In genomic region chr6:31466466-31466865, GRCh38 we compare ENCODE assay signal across 1 cellular context.
TF ChIP-seq lines count a peak whose summit lies in the region.

No MANE protein-coding gene starts in this region.

TF ChIP-seq in GM12878, 131 proteins besides CTCF, POLR2A, EP300 and RAD21:
- TF ChIP-seq KLF5 (IDR thresholded peaks at IDR 0.05; ENCODE audit: partially characterized antibody): no peak
- TF ChIP-seq NFYA (IDR thresholded peaks at IDR 0.05; ENCODE audit: borderline replicate concordance, low read depth, low read length): no peak
- TF ChIP-seq CREB1 (IDR thresholded peaks at IDR 0.05; ENCODE audit: low read depth): no peak
- TF ChIP-seq ZBTB4 (CRISPR knock-in tag; IDR thresholded peaks at IDR 0.05): no peak
- no peak for TF ChIP-seq TCF7 (IDR thresholded peaks at IDR 0.05; ENCODE audit: borderline replicate concordance)
- TF ChIP-seq CEBPB (IDR thresholded peaks at IDR 0.05; ENCODE audit: borderline replicate concordance in 1 of 2, low read depth in 2 of 2, low read length in 2 of 2): no peak
- TF ChIP-seq POU2F2 (IDR thresholded peaks at IDR 0.05; ENCODE audit: borderline replicate concordance, low read depth, low read length): no peak
- TF ChIP-seq HSF1 (IDR thresholded peaks at IDR 0.05; ENCODE audit: low read depth, low read length): no peak
- TF ChIP-seq ZNF207 (IDR thresholded peaks at IDR 0.05; ENCODE audit: borderline replicate concordance): no peak
- TF ChIP-seq IRF4 (IDR thresholded peaks at IDR 0.05; ENCODE audit: low read depth, low read length): no peak
- no peak for TF ChIP-seq PAX8 (IDR thresholded peaks at IDR 0.05)
- no peak for TF ChIP-seq E4F1 (IDR thresholded peaks at IDR 0.05; ENCODE audit: borderline replicate concordance, partially characterized antibody)
- TF ChIP-seq ELK1 (IDR thresholded peaks at IDR 0.05; ENCODE audit: low read depth, low read length): no peak
- no peak for TF ChIP-seq SP1 (IDR thresholded peaks at IDR 0.05; ENCODE audit: low read depth, low read length)
